ENCODE assay signal across 1 cellular context in the genomic region with DNA sequence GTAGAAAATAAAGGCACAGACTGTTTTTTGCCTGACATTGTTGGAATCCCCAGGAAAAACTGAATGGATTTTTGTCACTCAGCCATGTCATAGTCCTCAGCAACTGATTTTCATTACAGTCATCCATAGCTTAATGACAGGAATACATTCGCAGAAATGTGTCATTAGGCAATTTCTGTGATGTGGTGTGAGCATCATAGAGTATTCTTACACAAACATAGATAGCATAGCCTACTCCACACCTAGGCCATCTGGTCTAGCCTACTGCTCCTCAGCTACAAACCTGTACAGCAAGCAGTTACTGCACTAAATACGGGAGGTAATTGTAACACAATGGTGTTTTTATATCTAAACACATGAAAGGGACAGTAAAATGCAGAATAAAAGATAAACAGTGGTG.
TF ChIP-seq lines count a peak whose summit lies in the region.

No MANE protein-coding gene starts in this region.

TF ChIP-seq in endothelial cell of umbilical vein, 7 proteins besides CTCF, POLR2A, EP300 and RAD21 (continued from another document):
- TF ChIP-seq POLR2AphosphoS5 (IDR thresholded peaks at IDR 0.05; ENCODE audit: insufficient read depth, low read depth, low read length) (no peak), EZH2 (IDR thresholded peaks at IDR 0.05; ENCODE audit: borderline replicate concordance, low read depth, low read length, severe bottlenecking) (no peak), GATA2 (IDR thresholded peaks at IDR 0.05; ENCODE audit: insufficient read depth, insufficient read length, low read depth, low read length) (no peak)
- TF ChIP-seq, protein P1, sequence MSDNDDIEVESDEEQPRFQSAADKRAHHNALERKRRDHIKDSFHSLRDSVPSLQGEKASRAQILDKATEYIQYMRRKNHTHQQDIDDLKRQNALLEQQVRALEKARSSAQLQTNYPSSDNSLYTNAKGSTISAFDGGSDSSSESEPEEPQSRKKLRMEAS (IDR thresholded peaks at IDR 0.05; ENCODE audit: insufficient read depth, insufficient read length): no peak
